In genomic region chr3:19948192-19948591, GRCh38 we compare ENCODE assay signal across 7 cellular contexts. TPM values are rescaled to one million over a fixed set of nuclear protein-coding genes. Genes with fewer than 3 reads are reported as not detected.
DNase-seq lines count a peak whose midpoint lies in the region; TF ChIP-seq lines count a peak whose summit lies in the region.

No MANE protein-coding gene starts in this region.

- no peak for DNase-seq in activated naive CD8-positive, alpha-beta T cell treated with anti-CD3 and anti-CD28 coated beads for 36 hours
- DNase-seq in stomach (no peak), Ammon's horn (ENCODE audit: low spot score) (no peak), cortex of kidney (lab: John Stamatoyannopoulos, UW) (no peak), activated gamma-delta T cell treated with Interleukin-2 at 50 U/mL for 16 hours (no peak)

- peak overlapping the region; percentile 88 for H3K27ac ChIP-seq in HUES6 (ENCODE audit: low read depth, low read length)
- H3K27ac ChIP-seq in iPS-20b (ENCODE audit: low read length): peak overlapping the region; percentile 96
- peak overlapping the region; percentile 98 to 100 (median 99) for H3K27ac ChIP-seq in stomach

- H3K4me1 ChIP-seq in HUES6 (ENCODE audit: control insufficient read depth, insufficient read depth, low read length): peaks cover 17% of the 10 kb centered on the region
- H3K4me1 ChIP-seq in iPS-20b (ENCODE audit: insufficient read depth, low read length): peaks cover 12% of the 10 kb centered on the region; the same call in 1 of the 2 replicates
- H3K4me1 ChIP-seq in stomach: peaks cover 23 to 61% (median 52%) of the 10 kb centered on the region in 4 donors

- TF ChIP-seq EP300 in stomach (IDR thresholded peaks at IDR 0.05): no peak

- intact Hi-C loops in stomach (cut with DNase I; ENCODE audit: low total_unique reads): loop anchor here (10.0 kb wide), 1 partner anchor 53 kb away; no protein-coding TSS in a partner anchor

- H3K9ac ChIP-seq in HUES6 (ENCODE audit: low read length) (peak overlapping the region; percentile 93), iPS-20b (ENCODE audit: low read depth, low read length) (peak overlapping the region; percentile 90)

- no peaks in the 10 kb centered on the region for H3K27me3 ChIP-seq in HUES6 (ENCODE audit: control insufficient read depth, insufficient read depth, low read length)
- H3K27me3 ChIP-seq in iPS-20b (ENCODE audit: insufficient read depth, low read length): no peaks in the 10 kb centered on the region
- no peaks in the 10 kb centered on the region for H3K27me3 ChIP-seq in stomach

- H3K4me3 Mint-ChIP-seq in activated naive CD8-positive, alpha-beta T cell treated with anti-CD3 and anti-CD28 coated beads for 36 hours: peak overlapping the region; percentile 99

- 0 to 3% (median 1%) methylated on average over 2 of the region's 2 CpGs for WGBS in stomach, 5 donors

- H3K9me3 Mint-ChIP-seq in activated naive CD8-positive, alpha-beta T cell treated with anti-CD3 and anti-CD28 coated beads for 36 hours: no peaks in the 10 kb centered on the region

- H3K27me3 Mint-ChIP-seq in activated naive CD8-positive, alpha-beta T cell treated with anti-CD3 and anti-CD28 coated beads for 36 hours: no peaks in the 10 kb centered on the region

- H3K4me3 ChIP-seq in HUES6 (ENCODE audit: low read depth, low read length) (peak overlapping the region; percentile 86), iPS-20b (ENCODE audit: low read length) (peak overlapping the region; percentile 99), stomach (peak overlapping the region; percentile 89 to 98 (median 96))

- TF ChIP-seq CTCF in stomach (IDR thresholded peaks at IDR 0.05): no peak

- H3K4me1 Mint-ChIP-seq in activated naive CD8-positive, alpha-beta T cell treated with anti-CD3 and anti-CD28 coated beads for 36 hours: peaks cover 41% of the 10 kb centered on the region

- TF ChIP-seq POLR2A in stomach (IDR thresholded peaks at IDR 0.05): no peak

- H3K36me3 ChIP-seq in HUES6 (ENCODE audit: control insufficient read depth, insufficient read depth, low read length) (peaks cover 31% of the 10 kb centered on the region), iPS-20b (ENCODE audit: insufficient read depth, low read depth, low read length) (peaks cover 27% of the 10 kb centered on the region), stomach (peaks cover 0 to 29% (median 20%) of the 10 kb centered on the region in 4 donors)

- no peaks in the 10 kb centered on the region for H3K9me3 ChIP-seq in HUES6 (ENCODE audit: control insufficient read depth, insufficient read depth, low read depth, low read length)
- no peaks in the 10 kb centered on the region for H3K9me3 ChIP-seq in iPS-20b (ENCODE audit: insufficient read depth, low read depth, low read length)
- H3K9me3 ChIP-seq in stomach: no peaks in the 10 kb centered on the region

- peak overlapping the region; percentile 98 for H3K27ac Mint-ChIP-seq in activated naive CD8-positive, alpha-beta T cell treated with anti-CD3 and anti-CD28 coated beads for 36 hours

- peaks cover 10% of the 10 kb centered on the region for H3K36me3 Mint-ChIP-seq in activated naive CD8-positive, alpha-beta T cell treated with anti-CD3 and anti-CD28 coated beads for 36 hours

RNA-seq across cellular contexts. Expression of gene RAB5A, which starts 1.3 kb away (rescaled TPM):
- total RNA-seq in activated naive CD8-positive, alpha-beta T cell treated with anti-CD3 and anti-CD28 coated beads for 36 hours: 10 to 100 TPM; 54.2 to 56.0 TPM
- 100 to 1,000 TPM in 1 of 5 donors, 10 to 100 TPM in 3, 1 to 10 TPM in 1; 9.3 to 163 (median 47.1) TPM for total RNA-seq in stomach
- polyA plus RNA-seq in stomach: 10 to 100 TPM; 27.0 to 52.2 (median 31.4) TPM

RNA-seq across cellular contexts. Expression of gene EFHB, which starts 14.2 kb away (rescaled TPM):
- total RNA-seq in activated naive CD8-positive, alpha-beta T cell treated with anti-CD3 and anti-CD28 coated beads for 36 hours: under 1 TPM; 0.50 to 0.87 TPM
- total RNA-seq in stomach: not detected
- 1 to 10 TPM in 1 of 3 donors, under 1 TPM in 1, not detected in 1; 0.83 to 1.7 TPM for polyA plus RNA-seq in stomach
